8 cellular contexts compared by ENCODE assay signal in genomic region chr9:80605129-80605528, GRCh38.
DNase-seq lines count a peak whose midpoint lies in the region; ATAC-seq, FAIRE-seq and TF ChIP-seq lines count a peak whose summit lies in the region.

No MANE protein-coding gene starts in this region.

- H3K36me3 ChIP-seq in bronchial epithelial cell (ENCODE audit: control insufficient read depth, insufficient read depth, low read length): no peaks in the 10 kb centered on the region

- POLR2A ChIA-PET in activated CD4-positive, alpha-beta T cell treated with anti-CD3 and anti-CD28 coated beads, Interleukin-2, amount 10 ng/mL, durations not matched to agents 7 days and 5 days (lab: Charles Lee): no interaction called here

- no peaks in the 10 kb centered on the region for H3K36me3 Mint-ChIP-seq in neural crest cell (ENCODE audit: low read depth)
- H3K36me3 Mint-ChIP-seq in activated CD4-positive, alpha-beta T cell treated with anti-CD3 and anti-CD28 coated beads, Interleukin-2, amount 10 ng/mL, durations not matched to agents 7 days and 5 days (ENCODE audit: low read depth): no peaks in the 10 kb centered on the region

- ATAC-seq in HG02981 (IDR thresholded peaks at IDR 0.05; ENCODE audit: unreplicated experiment) (no peak), GM18873 (IDR thresholded peaks at IDR 0.05; ENCODE audit: low FRiP score, unreplicated experiment) (no peak)

- H3K27me3 Mint-ChIP-seq in neural crest cell (ENCODE audit: low read depth): no peaks in the 10 kb centered on the region
- no peaks in the 10 kb centered on the region for H3K27me3 Mint-ChIP-seq in activated CD4-positive, alpha-beta T cell treated with anti-CD3 and anti-CD28 coated beads, Interleukin-2, amount 10 ng/mL, durations not matched to agents 7 days and 5 days

- CTCF ChIA-PET in activated CD4-positive, alpha-beta T cell treated with anti-CD3 and anti-CD28 coated beads, Interleukin-2, amount 10 ng/mL, durations not matched to agents 7 days and 5 days (lab: Charles Lee): no interaction called here

- H3K27me3 ChIP-seq in bronchial epithelial cell (ENCODE audit: control insufficient read depth, insufficient read depth, low read length): no peaks in the 10 kb centered on the region

- H3K27ac Mint-ChIP-seq in neural crest cell (ENCODE audit: unreplicated experiment): peak overlapping the region; percentile 50
- H3K27ac Mint-ChIP-seq in activated CD4-positive, alpha-beta T cell treated with anti-CD3 and anti-CD28 coated beads, Interleukin-2, amount 10 ng/mL, durations not matched to agents 7 days and 5 days: no peak overlapping the region

- DNase-seq in DMS53 (lab: John Stamatoyannopoulos, UW) (peak; percentile 67), NCI-H1694 treated with DMSO at 0.1 percent for 48 hours (lab: John Stamatoyannopoulos, UW) (peak; percentile 22), bronchial epithelial cell (ENCODE audit: low read depth) (peak; percentile 41), neural crest cell (ENCODE audit: low read depth, low spot score) (no peak), occipital lobe (lab: John Stamatoyannopoulos, UW) (no peak)
- no peak for DNase-seq in activated CD4-positive, alpha-beta T cell treated with anti-CD3 and anti-CD28 coated beads, Interleukin-2, amount 10 ng/mL, durations not matched to agents 7 days and 5 days

- TF ChIP-seq CTCF in bronchial epithelial cell (IDR thresholded peaks at IDR 0.05; ENCODE audit: insufficient read depth, low read length, severe bottlenecking): peak; percentile 33
- TF ChIP-seq CTCF in neural crest cell (conservative IDR thresholded peaks at IDR 0.05): peak; percentile 65

- peaks cover 5% of the 10 kb centered on the region for H3K4me1 Mint-ChIP-seq in neural crest cell
- H3K4me1 Mint-ChIP-seq in activated CD4-positive, alpha-beta T cell treated with anti-CD3 and anti-CD28 coated beads, Interleukin-2, amount 10 ng/mL, durations not matched to agents 7 days and 5 days: no peaks in the 10 kb centered on the region

- no peak overlapping the region for H3K4me3 Mint-ChIP-seq in neural crest cell
- H3K4me3 Mint-ChIP-seq in activated CD4-positive, alpha-beta T cell treated with anti-CD3 and anti-CD28 coated beads, Interleukin-2, amount 10 ng/mL, durations not matched to agents 7 days and 5 days: no peak overlapping the region

- no peak for FAIRE-seq in bronchial epithelial cell (lab: Jason Lieb, UNC)

- H3K4me3 ChIP-seq in bronchial epithelial cell (ENCODE audit: low read depth, low read length): no peak overlapping the region

- no peaks in the 10 kb centered on the region for H3K9me3 Mint-ChIP-seq in neural crest cell
- no peaks in the 10 kb centered on the region for H3K9me3 Mint-ChIP-seq in activated CD4-positive, alpha-beta T cell treated with anti-CD3 and anti-CD28 coated beads, Interleukin-2, amount 10 ng/mL, durations not matched to agents 7 days and 5 days

Comparison
In these comparisons a context has a peak if more than half of its experiments do, and no peak if none do; other contexts are left out.
1. DNase-seq: peak in DMS53 (single experiment), NCI-H1694 treated with DMSO at 0.1 percent for 48 hours (single experiment) and bronchial epithelial cell (single experiment); none in neural crest cell (single experiment), occipital lobe (single experiment) and activated CD4-positive, alpha-beta T cell treated with anti-CD3 and anti-CD28 coated beads, Interleukin-2, amount 10 ng/mL, durations not matched to agents 7 days and 5 days (single experiment).